13 cellular contexts compared by ENCODE assay signal in the genomic region with DNA sequence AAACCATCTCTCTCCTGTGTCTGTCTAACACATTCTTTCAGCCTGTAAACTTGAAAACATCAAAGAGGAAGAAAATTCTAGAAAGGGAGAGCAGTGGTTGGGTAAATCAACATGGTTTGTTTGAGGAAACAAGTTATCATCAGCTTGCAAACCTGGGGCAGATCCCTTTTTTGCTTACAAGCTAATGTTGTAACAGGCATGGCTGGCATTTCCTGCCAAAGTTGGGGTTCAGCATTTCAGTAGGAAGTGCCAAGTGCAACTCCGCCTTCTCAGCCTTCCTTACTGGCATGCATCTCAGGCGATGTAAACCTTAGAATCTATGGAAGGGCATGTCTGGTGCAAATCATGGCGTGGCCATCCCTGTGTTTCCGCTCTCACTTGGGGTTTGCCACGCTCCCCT.
DNase-seq lines count a peak whose midpoint lies in the region; ATAC-seq and TF ChIP-seq lines count a peak whose summit lies in the region.
"Had no signal": no experiment of that assay in that cellular context is flagged by ENCODE, and none has a peak within 500 bp of the region (broad histone marks: within the 10 kb centered on the region; RNA-seq: fewer than 3 reads in every experiment).

No MANE protein-coding gene starts in this region.

- ATAC-seq in lower lobe of right lung = peak in 1 of 2 donors; percentile 38
- ATAC-seq: activated T-cell treated with anti-CD3 and anti-CD28 coated beads, Interleukin-2, amount 50 U/mL, for 4 hours had no signal

- H3K4me3 ChIP-seq in ascending aorta (no peak overlapping the region), lower lobe of right lung (no peak overlapping the region), stomach smooth muscle (ENCODE audit: low read length in 2 of 2) (no peak overlapping the region), brain microvascular endothelial cell (ENCODE audit: low read depth, low read length) (no peak overlapping the region)

- H3K27me3 Mint-ChIP-seq in HFFc6 (ENCODE audit: insufficient read depth) = no peaks in the 10 kb centered on the region; the same call in 1 of the 2 replicates

- DNase-seq in HFFc6 = no peak
- no peak for DNase-seq in ascending aorta (ENCODE audit: low spot score in 2 of 2)
- no peak for DNase-seq in lower lobe of right lung
- no peak for DNase-seq in 8988T
- DNase-seq in NCI-H524 (lab: John Stamatoyannopoulos, UW) = no peak
- DNase-seq in brain microvascular endothelial cell = no peak
- DNase-seq in activated CD4-positive, alpha-beta T cell treated with anti-CD3 and anti-CD28 coated beads, Interleukin-2, amount 50 U/mL, for 48 hours = no peak
- DNase-seq: activated B cell treated with CpG ODN at 0.5 μM for 24 hours; activated T-cell treated with anti-CD3 and anti-CD28 coated beads, Interleukin-2, amount 50 U/mL, for 4 hours; naive B cell; NCI-H345; stimulated activated CD8-positive, alpha-beta memory T cell treated with anti-CD3 and anti-CD28 coated beads, Interleukin-4, amount 100 ng/mL, for 48 hours had no signal

- intact Hi-C loops in ascending aorta (cut with DNase I) = no loop called here
- intact Hi-C loops in lower lobe of right lung (cut with DNase I) = no loop called here

- H3K36me3 Mint-ChIP-seq in HFFc6 (ENCODE audit: low read depth) = no peaks in the 10 kb centered on the region

- H3K4me1 Mint-ChIP-seq in HFFc6 (ENCODE audit: low read depth) = peaks cover 49% of the 10 kb centered on the region

- no peaks in the 10 kb centered on the region for H3K9me3 ChIP-seq in ascending aorta
- no peaks in the 10 kb centered on the region for H3K9me3 ChIP-seq in lower lobe of right lung
- no peaks in the 10 kb centered on the region for H3K9me3 ChIP-seq in stomach smooth muscle (ENCODE audit: control insufficient read depth in 2 of 2, low read length in 2 of 2)

- H3K27me3 ChIP-seq in ascending aorta (no peaks in the 10 kb centered on the region), lower lobe of right lung (ENCODE audit: low read depth) (no peaks in the 10 kb centered on the region), stomach smooth muscle (ENCODE audit: control insufficient read depth in 1 of 2, insufficient read depth in 2 of 2, low read length in 2 of 2) (no peaks in the 10 kb centered on the region), brain microvascular endothelial cell (replicated peaks) (no peaks in the 10 kb centered on the region)

- no peaks in the 10 kb centered on the region for H3K36me3 ChIP-seq in ascending aorta
- H3K36me3 ChIP-seq in lower lobe of right lung = no peaks in the 10 kb centered on the region
- no peaks in the 10 kb centered on the region for H3K36me3 ChIP-seq in stomach smooth muscle (ENCODE audit: control insufficient read depth in 2 of 2, insufficient read depth in 2 of 2, low read length in 2 of 2)
- H3K36me3 ChIP-seq in brain microvascular endothelial cell (replicated peaks) = no peaks in the 10 kb centered on the region

- H3K4me3 Mint-ChIP-seq in HFFc6 = peak overlapping the region; percentile 7; the same call in 1 of the 2 replicates
- H3K4me3 Mint-ChIP-seq: activated B cell treated with CpG ODN at 0.5 μM for 24 hours; activated T-cell treated with anti-CD3 and anti-CD28 coated beads, Interleukin-2, amount 50 U/mL, for 4 hours had no signal

- peak overlapping the region; percentile 50 for H3K27ac Mint-ChIP-seq in HFFc6
- H3K27ac Mint-ChIP-seq: activated B cell treated with CpG ODN at 0.5 μM for 24 hours had no signal

- in situ Hi-C loops in brain microvascular endothelial cell (cut with HindIII; ENCODE audit: low pct_ligation_motif_present, low sequenced_read_pairs) = no loop called here

- no peaks in the 10 kb centered on the region for H3K9me3 Mint-ChIP-seq in HFFc6
- H3K9me3 Mint-ChIP-seq: activated B cell treated with CpG ODN at 0.5 μM for 24 hours; activated T-cell treated with anti-CD3 and anti-CD28 coated beads, Interleukin-2, amount 50 U/mL, for 4 hours had no signal

- H3K4me1 ChIP-seq in ascending aorta = peaks cover 26 to 40% of the 10 kb centered on the region in 2 donors
- peaks cover 51% of the 10 kb centered on the region for H3K4me1 ChIP-seq in lower lobe of right lung
- peaks cover 40% of the 10 kb centered on the region for H3K4me1 ChIP-seq in stomach smooth muscle (ENCODE audit: control insufficient read depth, insufficient read depth, low read length)

- peak overlapping the region; percentile 56 to 80 for H3K27ac ChIP-seq in ascending aorta
- H3K27ac ChIP-seq in lower lobe of right lung = peak overlapping the region; percentile 39
- H3K27ac ChIP-seq in stomach smooth muscle (ENCODE audit: low read length) = peak overlapping the region; percentile 65
- no peak overlapping the region for H3K27ac ChIP-seq in brain microvascular endothelial cell

- no peak overlapping the region for H3K9ac ChIP-seq in stomach smooth muscle (ENCODE audit: low read length in 2 of 2)

- TF ChIP-seq CTCF in HFFc6 (IDR thresholded peaks at IDR 0.05) (no peak), ascending aorta (IDR thresholded peaks at IDR 0.05) (no peak), lower lobe of right lung (IDR thresholded peaks at IDR 0.05) (no peak), brain microvascular endothelial cell (IDR thresholded peaks at IDR 0.05; ENCODE audit: low read depth, low read length, missing control alignments) (no peak)
